ENCODE assay signal across 35 cellular contexts in genomic region chr6:92942549-92942948, GRCh38.
"Had no signal": no experiment of that assay in that cellular context is flagged by ENCODE, and none has a peak within 500 bp of the region (broad histone marks: within the 10 kb centered on the region; RNA-seq: fewer than 3 reads in every experiment).

No MANE protein-coding gene starts in this region.

- H3K36me3 ChIP-seq: adrenal gland, breast epithelium, MG63, SJSA1 had no signal

- H3K27me3 Mint-ChIP-seq: activated B cell treated with CpG ODN at 0.5 μM for 24 hours; activated CD4-positive, alpha-beta memory T cell treated with anti-CD3 and anti-CD28 coated beads for 36 hours had no signal

- H3K4me3 ChIP-seq: adrenal gland, body of pancreas, breast epithelium, K562, MG63, SJSA1 had no signal

- H3K27ac ChIP-seq: adrenal gland, body of pancreas, SJSA1, VCaP had no signal

- H3K4me1 Mint-ChIP-seq: activated B cell treated with CpG ODN at 0.5 μM for 24 hours had no signal

- ATAC-seq: activated naive CD4-positive, alpha-beta T cell treated with anti-CD3 and anti-CD28 coated beads, Interleukin-2, amount 50 U/mL, for 72 hours; activated T-cell treated with anti-CD3 and anti-CD28 coated beads, Interleukin-2, amount 50 U/mL, for 4 hours; body of pancreas; K562; SK-N-SH treated with all-trans-retinoic acid at 6 μM for 48 hours had no signal

- H3K27me3 ChIP-seq: adrenal gland, body of pancreas, breast epithelium, MG63, SJSA1 had no signal

- H3K4me3 Mint-ChIP-seq: activated B cell treated with CpG ODN at 0.5 μM for 24 hours; activated CD4-positive, alpha-beta memory T cell treated with anti-CD3 and anti-CD28 coated beads for 36 hours; activated naive CD4-positive, alpha-beta T cell treated with anti-CD3 and anti-CD28 coated beads for 36 hours; activated T-cell treated with anti-CD3 and anti-CD28 coated beads, Interleukin-2, amount 50 U/mL, for 4 hours; activated T-helper 1 cell treated with anti-CD3 and anti-CD28 coated beads, Interleukin-12 subunit alpha, Interleukin-12 subunit beta, Interleukin-2, Interleukin-4 antibody, amounts not matched to agents 30 ng/mL and 10 ng/mL and 1 ng/mL, durations not matched to agents 14 hours and 24 hours and 36 hours had no signal

- DNase-seq: activated B cell treated with CpG ODN at 0.5 μM for 24 hours; activated CD4-positive, alpha-beta memory T cell treated with anti-CD3 and anti-CD28 coated beads for 36 hours; activated CD4-positive, alpha-beta T cell treated with anti-CD3 and anti-CD28 coated beads for 4 hours; activated CD4-positive, alpha-beta T cell treated with anti-CD3 and anti-CD28 coated beads, Interleukin-2, amount 50 U/mL, for 1 hour; activated CD4-positive, CD25-positive, alpha-beta regulatory T cell treated with anti-CD3 and anti-CD28 coated beads, Interleukin-2, amount 50 U/mL, for 72 hours; activated CD8-positive, alpha-beta memory T cell treated with anti-CD3 and anti-CD28 coated beads, Interleukin-2, amount 50 U/mL, for 4 hours; activated gamma-delta T cell treated with Interleukin-2 at 50 U/mL for 16 hours; activated naive CD4-positive, alpha-beta T cell treated with anti-CD3 and anti-CD28 coated beads for 36 hours; activated T-cell treated with anti-CD3 and anti-CD28 coated beads for 4 hours; activated T-cell treated with anti-CD3 and anti-CD28 coated beads, Interleukin-2, amount 50 U/mL, for 4 hours; adrenal gland; body of pancreas; IMR-90; MG63; NCI-H1048; NCI-H1105 treated with DMSO at 0.1 percent for 48 hours; NCI-H1436; NCI-H187; NCI-H2029 treated with DMSO at 0.1 percent for 48 hours; NCI-H2107; NCI-H2171; NCI-H510A; NCI-H526; NCI-H774; Right ventricle myocardium superior; T-helper 1 cell; T-helper 2 cell; T-helper 9 cell had no signal

- H3K9me3 ChIP-seq: adrenal gland, body of pancreas, breast epithelium, MG63 had no signal

- H3K36me3 Mint-ChIP-seq: activated CD4-positive, alpha-beta memory T cell treated with anti-CD3 and anti-CD28 coated beads for 36 hours; activated naive CD4-positive, alpha-beta T cell treated with anti-CD3 and anti-CD28 coated beads, Interleukin-2, amount 50 U/mL, for 72 hours had no signal

- H3K27ac Mint-ChIP-seq: activated B cell treated with CpG ODN at 0.5 μM for 24 hours; activated CD4-positive, alpha-beta memory T cell treated with anti-CD3 and anti-CD28 coated beads for 36 hours; activated naive CD4-positive, alpha-beta T cell treated with anti-CD3 and anti-CD28 coated beads for 36 hours; activated naive CD4-positive, alpha-beta T cell treated with anti-CD3 and anti-CD28 coated beads, Interleukin-2, amount 50 U/mL, for 72 hours; activated T-helper 1 cell treated with anti-CD3 and anti-CD28 coated beads, Interleukin-12 subunit alpha, Interleukin-12 subunit beta, Interleukin-2, Interleukin-4 antibody, amounts not matched to agents 30 ng/mL and 10 ng/mL and 1 ng/mL, durations not matched to agents 14 hours and 24 hours and 36 hours had no signal

- H3K9me3 Mint-ChIP-seq: activated CD4-positive, alpha-beta memory T cell treated with anti-CD3 and anti-CD28 coated beads for 36 hours; activated naive CD4-positive, alpha-beta T cell treated with anti-CD3 and anti-CD28 coated beads for 36 hours; activated T-cell treated with anti-CD3 and anti-CD28 coated beads, Interleukin-2, amount 50 U/mL, for 4 hours; activated T-helper 1 cell treated with anti-CD3 and anti-CD28 coated beads, Interleukin-12 subunit alpha, Interleukin-12 subunit beta, Interleukin-2, Interleukin-4 antibody, amounts not matched to agents 30 ng/mL and 10 ng/mL and 1 ng/mL, durations not matched to agents 14 hours and 24 hours and 36 hours had no signal

- H3K4me1 ChIP-seq: adrenal gland, body of pancreas, breast epithelium, SJSA1 had no signal
